14 cellular contexts compared by ENCODE assay signal in the genomic region with DNA sequence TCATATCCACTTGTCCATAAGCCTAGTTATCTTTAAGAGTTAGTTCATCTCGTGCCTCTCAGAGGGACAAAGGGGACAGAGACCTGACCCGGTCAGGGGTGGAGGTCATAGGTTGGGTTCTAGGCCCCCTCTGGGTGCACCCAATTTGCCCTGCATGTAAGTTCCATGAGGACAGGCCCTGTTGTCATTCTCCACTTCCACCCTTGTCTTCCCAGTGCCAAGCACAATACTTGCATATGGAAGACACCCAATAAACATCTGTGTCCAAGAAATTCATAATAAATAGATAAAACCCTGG. TPM values are rescaled to one million over a fixed set of nuclear protein-coding genes. Genes with fewer than 3 reads are reported as not detected.
DNase-seq lines count a peak whose midpoint lies in the region; ATAC-seq, FAIRE-seq and TF ChIP-seq lines count a peak whose summit lies in the region.
"Had no signal": no experiment of that assay in that cellular context is flagged by ENCODE, and none has a peak within 500 bp of the region (broad histone marks: within the 10 kb centered on the region; RNA-seq: fewer than 3 reads in every experiment).

No MANE protein-coding gene starts in this region.

- H4K20me1 ChIP-seq in H1 (replicated peaks in 1 of 2; ENCODE audit: control insufficient read depth in 1 of 2, insufficient read depth in 2 of 2, low read length in 2 of 2): peaks cover 4 to 9% of the 10 kb centered on the region in 2 experiments

- peaks cover 2% of the 10 kb centered on the region for H3K36me3 Mint-ChIP-seq in activated T-cell treated with anti-CD3 and anti-CD28 coated beads, Interleukin-2, amount 50 U/mL, for 4 hours (ENCODE audit: insufficient read depth)
- no peaks in the 10 kb centered on the region for H3K36me3 Mint-ChIP-seq in stimulated activated memory B cell treated with anti-CD40 and anti-IgM and Interleukin-4, amounts not matched to agents 10 μg/mL and 1 μg/mL and 100 μg/mL, for 72 hours

- no peak for DNase-seq in activated T-cell treated with anti-CD3 and anti-CD28 coated beads, Interleukin-2, amount 50 U/mL, for 4 hours
- no peak for DNase-seq in activated T-cell treated with anti-CD3 and anti-CD28 coated beads, Interleukin-2, amount 50 U/mL, for 1 hour
- DNase-seq in Panc1 (ENCODE audit: low read depth, low spot score) (no peak), H1 (ENCODE audit: low read depth in 1 of 2, low spot score in 2 of 2) (no peak), GM13977 (ENCODE audit: low spot score) (no peak)
- DNase-seq: cerebellar nuclear complex, foreskin melanocyte, lower lobe of right lung, Right ventricle myocardium superior had no signal

- H3K9me3 ChIP-seq in Panc1 (ENCODE audit: control insufficient read depth, insufficient read depth, low read depth, low read length) (no peaks in the 10 kb centered on the region), H1 (ENCODE audit: insufficient read depth in 2 of 2, low read depth in 1 of 2, low read length in 1 of 2) (no peaks in the 10 kb centered on the region)
- H3K9me3 ChIP-seq: lower lobe of right lung had no signal

- BruUV-seq in Panc1 (replicated peaks; lab: Mats Ljungman, UMichigan): no TSS peak

- H3K23me2 ChIP-seq in H1 (ENCODE audit: low read depth, low read length): peaks cover 12% of the 10 kb centered on the region; the same call in 1 of the 2 replicates

- no peaks in the 10 kb centered on the region for H3K9me3 Mint-ChIP-seq in activated T-cell treated with anti-CD3 and anti-CD28 coated beads, Interleukin-2, amount 50 U/mL, for 4 hours
- H3K9me3 Mint-ChIP-seq in stimulated activated memory B cell treated with anti-CD40 and anti-IgM and Interleukin-4, amounts not matched to agents 10 μg/mL and 1 μg/mL and 100 μg/mL, for 72 hours: no peaks in the 10 kb centered on the region

- no peak overlapping the region for H2BK5ac ChIP-seq in H1 (ENCODE audit: low read depth, low read length)

- no peak overlapping the region for H2AFZ ChIP-seq in H1 (ENCODE audit: low read length)

- POLR2A ChIA-PET in Panc1 (lab: Charles Lee): no interaction called here
- POLR2A ChIA-PET in H1 (lab: Charles Lee; ENCODE audit: partially characterized antibody): interaction anchor here (1.3 to 4.5 kb wide), 5 partner anchors 10 to 42 kb away, joined by 5 to 29 read pairs (median 8); a partner anchor contains a TSS

- H3K27me3 Mint-ChIP-seq in activated T-cell treated with anti-CD3 and anti-CD28 coated beads, Interleukin-2, amount 50 U/mL, for 4 hours (ENCODE audit: low read depth): peaks cover 20% of the 10 kb centered on the region
- peaks cover 27% of the 10 kb centered on the region for H3K27me3 Mint-ChIP-seq in stimulated activated memory B cell treated with anti-CD40 and anti-IgM and Interleukin-4, amounts not matched to agents 10 μg/mL and 1 μg/mL and 100 μg/mL, for 72 hours

- no peak overlapping the region for H2BK20ac ChIP-seq in H1 (ENCODE audit: low read length)

- WGBS in H1 (ENCODE audit: extremely low coverage in 1 of 2, insufficient coverage in 1 of 2, insufficient read length in 1 of 2, insufficient replicate concordance in 2 of 2, low coverage in 1 of 2, low lambda C conversion rate in 2 of 2, missing lambda C conversion rate in 1 of 2), 2 experiments: 86% methylated on average over 2 of the region's 2 CpGs; no CpG with 5 or more reads in 1 of the 2 experiments

- peak overlapping the region; percentile 74 to 86; a peak in 2 of 4 replicates for H3K4me2 ChIP-seq in H1 (ENCODE audit: insufficient read depth in 1 of 2, low read depth in 2 of 2, low read length in 2 of 2)

- H3K4me3 ChIP-seq in Panc1 (ENCODE audit: low read depth in 2 of 2, low read length in 2 of 2): peak overlapping the region in 1 of 2 experiments; percentile 83; a peak in 2 of 4 replicates
- peak overlapping the region in 1 of 4 experiments; percentile 91; a peak in 1 of 8 replicates for H3K4me3 ChIP-seq in H1 (ENCODE audit: extremely low read depth in 1 of 4, insufficient read depth in 2 of 4, low read depth in 3 of 4, low read length in 4 of 4)

- no peak for TF ChIP-seq POLR2A in H1 (IDR thresholded peaks at IDR 0.05; ENCODE audit: control extremely low read depth in 1 of 2, low read depth in 2 of 2, low read length in 2 of 2)

- peaks cover 0 to 9% of the 10 kb centered on the region in 2 experiments; a peak in 1 of 4 replicates for H3K79me2 ChIP-seq in H1 (ENCODE audit: control insufficient read depth in 1 of 2, insufficient read depth in 2 of 2, low read length in 2 of 2)

- H3K79me1 ChIP-seq in H1 (ENCODE audit: low read depth, low read length): peaks cover 6% of the 10 kb centered on the region

- H3K4me1 ChIP-seq in Panc1 (ENCODE audit: control insufficient read depth, insufficient read depth, low read length) (peaks cover 17% of the 10 kb centered on the region), H1 (replicated peaks in 1 of 4; ENCODE audit: control insufficient read depth in 3 of 4, insufficient read depth in 4 of 4, low read length in 3 of 4) (peaks cover 0 to 21% (median 6%) of the 10 kb centered on the region in 4 experiments; a peak in 5 of 7 replicates)

- H3K4me1 Mint-ChIP-seq in activated T-cell treated with anti-CD3 and anti-CD28 coated beads, Interleukin-2, amount 50 U/mL, for 4 hours (ENCODE audit: low read depth): peaks cover 24% of the 10 kb centered on the region
- peaks cover 55% of the 10 kb centered on the region for H3K4me1 Mint-ChIP-seq in stimulated activated memory B cell treated with anti-CD40 and anti-IgM and Interleukin-4, amounts not matched to agents 10 μg/mL and 1 μg/mL and 100 μg/mL, for 72 hours

- peak overlapping the region; percentile 94 for H3K4me3 Mint-ChIP-seq in activated T-cell treated with anti-CD3 and anti-CD28 coated beads, Interleukin-2, amount 50 U/mL, for 4 hours
- H3K4me3 Mint-ChIP-seq in stimulated activated memory B cell treated with anti-CD40 and anti-IgM and Interleukin-4, amounts not matched to agents 10 μg/mL and 1 μg/mL and 100 μg/mL, for 72 hours: peak overlapping the region; percentile 84

- H2BK15ac ChIP-seq in H1 (ENCODE audit: low read length): 0 out of 2 replicates have a peak overlapping the region, but pooled peaks have one; percentile 23

- H3K9ac ChIP-seq in H1 (replicated peaks in 1 of 4; ENCODE audit: extremely low read depth in 1 of 4, low read depth in 3 of 4, low read length in 3 of 4): no peak overlapping the region; a peak in 1 of 7 replicates

- H3K18ac ChIP-seq in H1 (ENCODE audit: extremely low read depth, low read length): no peak overlapping the region

- H4K91ac ChIP-seq in H1 (replicated peaks; ENCODE audit: insufficient read length, low read length): no peak overlapping the region

- no peak for FAIRE-seq in H1 (lab: Jason Lieb, UNC)

- H3K27ac ChIP-seq in Panc1 (ENCODE audit: low read length) (peak overlapping the region; percentile 82), H1 (ENCODE audit: low read depth, low read length) (no peak overlapping the region)

- intact Hi-C loops in Panc1 (cut with micrococcal nuclease; ENCODE audit: unreplicated experiment): no loop called here

- CTCF ChIA-PET in Panc1 (lab: Charles Lee) (no interaction called here), H1 (lab: Charles Lee; ENCODE audit: partially characterized antibody) (interaction anchor here (1.0 to 6.9 kb wide), 6 partner anchors 8 to 68 kb away, joined by 3 to 57 read pairs (median 6); no protein-coding TSS in a partner anchor)

- no peak overlapping the region for H2BK12ac ChIP-seq in H1 (ENCODE audit: low read depth, low read length)

- no peak for TF ChIP-seq CTCF in Panc1 (IDR thresholded peaks at IDR 0.05)
- no peak for TF ChIP-seq CTCF in H1 (IDR thresholded peaks at IDR 0.05; ENCODE audit: control extremely low read depth in 1 of 3, insufficient read depth in 1 of 3, low read depth in 1 of 3, low read length in 3 of 3)
- TF ChIP-seq CTCF in GM13977 (IDR thresholded peaks at IDR 0.05; ENCODE audit: extremely low read depth, insufficient read depth, missing control alignments): no peak

- no peak overlapping the region for H3K14ac ChIP-seq in H1 (ENCODE audit: insufficient read length)

- H3K27me3 ChIP-seq in Panc1 (ENCODE audit: control insufficient read depth, insufficient read depth, low read length): no peaks in the 10 kb centered on the region
- H3K27me3 ChIP-seq in H1 (replicated peaks in 1 of 4; ENCODE audit: control insufficient read depth in 3 of 4, extremely low read depth in 1 of 4, insufficient read depth in 3 of 4, low read length in 3 of 4): peaks cover 2 to 28% (median 18%) of the 10 kb centered on the region in 4 experiments

- H3K27ac Mint-ChIP-seq in stimulated activated memory B cell treated with anti-CD40 and anti-IgM and Interleukin-4, amounts not matched to agents 10 μg/mL and 1 μg/mL and 100 μg/mL, for 72 hours: peak overlapping the region; percentile 81

- H2AK5ac ChIP-seq in H1 (ENCODE audit: low read depth, low read length): no peak overlapping the region

- no peak overlapping the region for H3K4ac ChIP-seq in H1 (replicated peaks; ENCODE audit: insufficient read length, low read depth, low read length)

- in situ Hi-C loops in Panc1 (cut with HindIII; ENCODE audit: low pct_unique_long_range_greater_than_20kb, low sequenced_read_pairs) (no loop called here), GM13977 (cut with MboI; ENCODE audit: low pct_unique_long_range_greater_than_20kb, low sequenced_read_pairs, unreplicated experiment) (no loop called here)

- TF ChIP-seq RAD21 in H1 (IDR thresholded peaks at IDR 0.05 in 1 of 2, conservative IDR thresholded peaks at IDR 0.05 in 1 of 2; ENCODE audit: low read depth in 2 of 2, low read length in 2 of 2): no peak

- H3K23ac ChIP-seq in H1 (ENCODE audit: insufficient read length): no peak overlapping the region

- ATAC-seq in activated T-cell treated with anti-CD3 and anti-CD28 coated beads, Interleukin-2, amount 50 U/mL, for 4 hours: no peak
- ATAC-seq in Panc1 (no peak), HG02884 (IDR thresholded peaks at IDR 0.05; ENCODE audit: unreplicated experiment) (no peak), GM21515 (IDR thresholded peaks at IDR 0.05; ENCODE audit: unreplicated experiment) (no peak)
- ATAC-seq in stimulated activated memory B cell treated with anti-CD40 and anti-IgM and Interleukin-4, amounts not matched to agents 10 μg/mL and 1 μg/mL and 100 μg/mL, for 72 hours: no peak

- H4K5ac ChIP-seq in H1 (ENCODE audit: insufficient read length, low read depth, low read length): no peak overlapping the region

- H4K8ac ChIP-seq in H1 (ENCODE audit: extremely low read depth, insufficient read depth, low read length): no peak overlapping the region

- H3K56ac ChIP-seq in H1 (replicated peaks; ENCODE audit: insufficient read length, low read depth, low read length): no peak overlapping the region

- H2BK120ac ChIP-seq in H1 (replicated peaks; ENCODE audit: low read depth, low read length): no peak overlapping the region

- no peak for TF ChIP-seq EP300 in H1 (IDR thresholded peaks at IDR 0.05; ENCODE audit: borderline replicate concordance in 1 of 2, low read depth in 2 of 2, low read length in 2 of 2)

- no peaks in the 10 kb centered on the region; the same call in none of the 2 replicates for H3K36me3 ChIP-seq in Panc1 (ENCODE audit: control insufficient read depth, insufficient read depth, low read length)
- H3K36me3 ChIP-seq in H1 (ENCODE audit: control insufficient read depth in 2 of 4, insufficient read depth in 4 of 4, low read length in 3 of 4): no peaks in the 10 kb centered on the region

RNA-seq across cellular contexts. Expression of a gene that starts 1.3 kb away (rescaled TPM):
- 100 to 1,000 TPM; 154 to 170 (median 159) TPM for total RNA-seq in activated T-cell treated with anti-CD3 and anti-CD28 coated beads, Interleukin-2, amount 50 U/mL, for 4 hours
- 196 TPM for total RNA-seq in Panc1 (2021; ENCODE audit: unreplicated experiment)
- polyA plus RNA-seq in Panc1 (2012; ENCODE audit: insufficient read length): 274 TPM
- total RNA-seq in H1 (2021; fragmentation: NEBNext Ultra II Directional; extraction: Animal tissue kit (Norgen Biotek cat#: 25700)): 70.1 and 75.9 TPM in 2 replicates
- polyA plus RNA-seq in H1 (2011; rRNA removed): 178 and 248 TPM in 2 replicates
- polyA plus RNA-seq in H1 (2011; cell fraction: cytosol; rRNA removed): 106 TPM
- polyA plus RNA-seq in H1 (2011; cell fraction: nucleus; rRNA removed): 184 TPM
- polyA plus RNA-seq in H1 (2012, experiment 1 of 2): 50.7 to 118 TPM (median 101 TPM) in 4 replicates
- polyA plus RNA-seq in H1 (2012, experiment 2 of 2): 274 TPM
- 179 TPM for polyA plus RNA-seq in H1 (2013, experiment 1 of 2)
- polyA plus RNA-seq in H1 (2013, experiment 2 of 2): 193 TPM
- 96.9 and 101 TPM in 2 replicates for polyA minus RNA-seq in H1 (2011; rRNA and poly(A)+ RNA removed)
- 80.4 TPM for polyA minus RNA-seq in H1 (2011; cell fraction: cytosol; rRNA and poly(A)+ RNA removed)
- polyA minus RNA-seq in H1 (2011; cell fraction: nucleus; rRNA and poly(A)+ RNA removed): 42.2 TPM

RNA-seq across cellular contexts. Expression of a gene that starts 1.4 kb away (rescaled TPM):
- total RNA-seq in activated T-cell treated with anti-CD3 and anti-CD28 coated beads, Interleukin-2, amount 50 U/mL, for 4 hours: under 1 TPM in 1 of 3 donors, not detected in 2; 0.11 TPM
- 11.0 TPM for total RNA-seq in Panc1 (2021; ENCODE audit: unreplicated experiment)
- 16.8 TPM for polyA plus RNA-seq in Panc1 (2012; ENCODE audit: insufficient read length)
- total RNA-seq in H1 (2021; fragmentation: NEBNext Ultra II Directional; extraction: Animal tissue kit (Norgen Biotek cat#: 25700)): 2.4 and 3.2 TPM in 2 replicates
- 3.2 and 4.5 TPM in 2 replicates for polyA plus RNA-seq in H1 (2011; rRNA removed)
- 2.2 TPM for polyA plus RNA-seq in H1 (2011; cell fraction: cytosol; rRNA removed)
- 2.4 TPM for polyA plus RNA-seq in H1 (2011; cell fraction: nucleus; rRNA removed)
- 0.87 to 2.5 TPM (median 2.1 TPM) in 4 replicates for polyA plus RNA-seq in H1 (2012, experiment 1 of 2)
- polyA plus RNA-seq in H1 (2012, experiment 2 of 2): 2.3 TPM
- 3.7 TPM for polyA plus RNA-seq in H1 (2013, experiment 1 of 2)
- polyA plus RNA-seq in H1 (2013, experiment 2 of 2): 4.0 TPM
- 0.56 and 1.3 TPM in 2 replicates for polyA minus RNA-seq in H1 (2011; rRNA and poly(A)+ RNA removed)
- 1.8 TPM for polyA minus RNA-seq in H1 (2011; cell fraction: cytosol; rRNA and poly(A)+ RNA removed)
- polyA minus RNA-seq in H1 (2011; cell fraction: nucleus; rRNA and poly(A)+ RNA removed): 2.8 TPM
- total RNA-seq: activated CD8-positive, alpha-beta memory T cell treated with anti-CD3 and anti-CD28 coated beads for 36 hours; lower lobe of right lung; Right ventricle myocardium superior; skeletal muscle tissue had no signal

RNA-seq across cellular contexts. Expression of a gene that starts 12.3 kb away (rescaled TPM):
- total RNA-seq in activated T-cell treated with anti-CD3 and anti-CD28 coated beads, Interleukin-2, amount 50 U/mL, for 4 hours: 1 to 10 TPM; 1.4 to 1.8 (median 1.7) TPM
- total RNA-seq in Panc1 (2021; ENCODE audit: unreplicated experiment): 9.3 TPM
- polyA plus RNA-seq in Panc1 (2012; ENCODE audit: insufficient read length): 15.1 TPM
- 15.8 and 17.0 TPM in 2 replicates for total RNA-seq in H1 (2021; fragmentation: NEBNext Ultra II Directional; extraction: Animal tissue kit (Norgen Biotek cat#: 25700))
- polyA plus RNA-seq in H1 (2011; rRNA removed): 11.6 and 12.5 TPM in 2 replicates
- polyA plus RNA-seq in H1 (2011; cell fraction: cytosol; rRNA removed): 5.5 TPM
- 13.1 TPM for polyA plus RNA-seq in H1 (2011; cell fraction: nucleus; rRNA removed)
- polyA plus RNA-seq in H1 (2012, experiment 1 of 2): 11.7 to 18.1 TPM (median 16.2 TPM) in 4 replicates
- polyA plus RNA-seq in H1 (2012, experiment 2 of 2): 12.4 TPM
- polyA plus RNA-seq in H1 (2013, experiment 1 of 2): 12.7 TPM
- 13.4 TPM for polyA plus RNA-seq in H1 (2013, experiment 2 of 2)
- polyA minus RNA-seq in H1 (2011; rRNA and poly(A)+ RNA removed): 8.5 and 9.1 TPM in 2 replicates
- 11.6 TPM for polyA minus RNA-seq in H1 (2011; cell fraction: cytosol; rRNA and poly(A)+ RNA removed)
- 5.0 TPM for polyA minus RNA-seq in H1 (2011; cell fraction: nucleus; rRNA and poly(A)+ RNA removed)
- total RNA-seq: Right ventricle myocardium superior, skeletal muscle tissue had no signal

RNA-seq across cellular contexts. Expression of a gene that starts 21.8 kb away (rescaled TPM):
- total RNA-seq in activated T-cell treated with anti-CD3 and anti-CD28 coated beads, Interleukin-2, amount 50 U/mL, for 4 hours: 100 to 1,000 TPM; 118 to 125 (median 120) TPM
- total RNA-seq in Panc1 (2021; ENCODE audit: unreplicated experiment): 256 TPM
- 356 TPM for polyA plus RNA-seq in Panc1 (2012; ENCODE audit: insufficient read length)
- 100 and 106 TPM in 2 replicates for total RNA-seq in H1 (2021; fragmentation: NEBNext Ultra II Directional; extraction: Animal tissue kit (Norgen Biotek cat#: 25700))
- polyA plus RNA-seq in H1 (2011; rRNA removed): 217 and 306 TPM in 2 replicates
- polyA plus RNA-seq in H1 (2011; cell fraction: cytosol; rRNA removed): 154 TPM
- polyA plus RNA-seq in H1 (2011; cell fraction: nucleus; rRNA removed): 150 TPM
- 83.5 to 116 TPM (median 115 TPM) in 4 replicates for polyA plus RNA-seq in H1 (2012, experiment 1 of 2)
- 130 TPM for polyA plus RNA-seq in H1 (2012, experiment 2 of 2)
- polyA plus RNA-seq in H1 (2013, experiment 1 of 2): 89.8 TPM
- polyA plus RNA-seq in H1 (2013, experiment 2 of 2): 91.6 TPM
- 110 and 111 TPM in 2 replicates for polyA minus RNA-seq in H1 (2011; rRNA and poly(A)+ RNA removed)
- 81.3 TPM for polyA minus RNA-seq in H1 (2011; cell fraction: cytosol; rRNA and poly(A)+ RNA removed)
- polyA minus RNA-seq in H1 (2011; cell fraction: nucleus; rRNA and poly(A)+ RNA removed): 39.8 TPM

RNA-seq across cellular contexts. Expression of a gene that starts 26.6 kb away (rescaled TPM):
- total RNA-seq in activated T-cell treated with anti-CD3 and anti-CD28 coated beads, Interleukin-2, amount 50 U/mL, for 4 hours: 1 to 10 TPM in 1 of 3 donors, under 1 TPM in 2; 0.65 to 1.5 (median 0.82) TPM
- total RNA-seq in Panc1 (2021; ENCODE audit: unreplicated experiment): 0.15 TPM
- polyA plus RNA-seq in Panc1 (2012; ENCODE audit: insufficient read length): not detected
- total RNA-seq in H1 (2021; fragmentation: NEBNext Ultra II Directional; extraction: Animal tissue kit (Norgen Biotek cat#: 25700)): 3.7 and 3.9 TPM in 2 replicates
- 2.7 and 4.6 TPM in 2 replicates for polyA plus RNA-seq in H1 (2011; rRNA removed)
- 0.84 TPM for polyA plus RNA-seq in H1 (2011; cell fraction: cytosol; rRNA removed)
- polyA plus RNA-seq in H1 (2011; cell fraction: nucleus; rRNA removed): 3.0 TPM
- 1.9 to 3.4 TPM (median 2.7 TPM) in 4 replicates for polyA plus RNA-seq in H1 (2012, experiment 1 of 2)
- 2.8 TPM for polyA plus RNA-seq in H1 (2012, experiment 2 of 2)
- polyA plus RNA-seq in H1 (2013, experiment 1 of 2): 11.9 TPM
- polyA plus RNA-seq in H1 (2013, experiment 2 of 2): 11.8 TPM
- 0.61 and 0.95 TPM in 2 replicates for polyA minus RNA-seq in H1 (2011; rRNA and poly(A)+ RNA removed)
- 1.5 TPM for polyA minus RNA-seq in H1 (2011; cell fraction: cytosol; rRNA and poly(A)+ RNA removed)
- 1.5 TPM for polyA minus RNA-seq in H1 (2011; cell fraction: nucleus; rRNA and poly(A)+ RNA removed)
